In the genomic region with DNA sequence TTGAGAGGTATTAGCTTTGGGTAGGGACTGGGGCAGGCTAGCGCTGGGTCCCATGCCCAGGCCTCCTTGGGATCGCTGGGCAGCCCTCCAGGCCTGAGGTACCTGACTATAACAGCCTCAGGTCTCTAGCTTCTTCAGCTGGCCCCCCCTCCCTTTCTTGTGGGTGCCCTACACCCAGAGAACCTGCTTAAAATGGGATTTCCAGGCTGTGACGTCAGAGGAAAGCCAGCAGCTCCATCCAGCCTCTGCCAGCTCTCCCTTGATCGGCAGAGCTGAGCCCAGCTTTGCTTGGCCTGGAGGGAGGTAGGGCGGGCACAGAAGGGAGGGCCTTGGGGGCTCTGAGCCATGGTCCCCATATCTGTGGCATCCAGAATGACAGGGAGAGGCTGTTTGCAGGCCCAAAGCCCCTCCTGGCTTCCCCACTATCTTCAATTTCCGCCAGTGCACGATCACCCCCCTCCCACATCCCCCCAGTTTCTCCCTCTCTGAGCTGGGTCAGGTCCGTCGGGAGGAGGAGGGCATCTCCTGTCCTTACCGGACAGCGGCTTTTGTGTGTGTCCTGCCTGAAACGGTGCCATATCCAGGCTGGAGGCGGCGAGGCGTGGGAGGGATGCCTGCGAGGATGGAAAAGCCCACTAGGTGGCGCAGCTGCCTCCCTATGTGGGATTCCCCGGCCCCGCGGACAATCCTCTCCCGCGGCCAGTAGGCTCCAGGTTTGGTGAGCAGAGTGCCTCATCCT, we compare ENCODE assay signal across 9 cellular contexts. TPM values are rescaled to one million over a fixed set of nuclear protein-coding genes. Genes with fewer than 3 reads are reported as not detected.
DNase-seq lines count a peak whose midpoint lies in the region; ATAC-seq and TF ChIP-seq lines count a peak whose summit lies in the region.
"Had no signal": no experiment of that assay in that cellular context is flagged by ENCODE, and none has a peak within 500 bp of the region (broad histone marks: within the 10 kb centered on the region; RNA-seq: fewer than 3 reads in every experiment).

No MANE protein-coding gene starts in this region.

- no peaks in the 10 kb centered on the region for H3K9me3 ChIP-seq in neural progenitor cell (ENCODE audit: low read depth)
- no peaks in the 10 kb centered on the region for H3K9me3 ChIP-seq in stomach

- H3K4me3 ChIP-seq in neural progenitor cell (no peak overlapping the region), stomach (no peak overlapping the region)

- no peaks in the 10 kb centered on the region for H3F3A ChIP-seq in neural progenitor cell (ENCODE audit: low read depth)

- peak; percentile 74 for ATAC-seq in GM19395 (IDR thresholded peaks at IDR 0.05; ENCODE audit: unreplicated experiment)

- H2AFZ ChIP-seq in neural progenitor cell (replicated peaks), result peak overlapping the region; percentile 58

- peak; percentile 96 for TF ChIP-seq CTCF in C4-2B (conservative IDR thresholded peaks at IDR 0.05)
- TF ChIP-seq CTCF in RWPE1 (conservative IDR thresholded peaks at IDR 0.05; ENCODE audit: low read depth), result peak; percentile 98
- peak; percentile 93 for TF ChIP-seq CTCF in neural progenitor cell (IDR thresholded peaks at IDR 0.05)
- TF ChIP-seq CTCF in stomach (IDR thresholded peaks at IDR 0.05), result peak in 5 of 7 experiments; percentile 92 to 97 (median 96)

- POLR2A ChIA-PET in RWPE1 (lab: Yijun Ruan, JAX; ENCODE audit: low non-redundant PET), result interaction anchor here (0.5 kb wide), 1 partner anchor 13 kb away, joined by 8 read pairs; no protein-coding TSS in a partner anchor

- no peaks in the 10 kb centered on the region for H4K20me1 ChIP-seq in neural progenitor cell (ENCODE audit: low read depth)

- no peaks in the 10 kb centered on the region for H3K36me3 Mint-ChIP-seq in neural progenitor cell

- H3K4me1 ChIP-seq in neural progenitor cell (peaks cover 18% of the 10 kb centered on the region), stomach (peaks cover 3 to 11% (median 9%) of the 10 kb centered on the region in 4 donors)

- H3K27ac Mint-ChIP-seq in neural progenitor cell, result peak overlapping the region; percentile 97
- H3K27ac Mint-ChIP-seq: T-helper 1 cell treated with Interleukin-12 subunit alpha and Interleukin-12 subunit beta and Interleukin-4 antibody, amounts not matched to agents 30 μg/mL and 1 μg/mL, for 36 hours had no signal

- no peak for TF ChIP-seq EP300 in stomach (IDR thresholded peaks at IDR 0.05)

- peak overlapping the region; percentile 72 for H3K4me3 Mint-ChIP-seq in neural progenitor cell
- H3K4me3 Mint-ChIP-seq: T-helper 1 cell treated with Interleukin-12 subunit alpha and Interleukin-12 subunit beta and Interleukin-4 antibody, amounts not matched to agents 30 μg/mL and 1 μg/mL, for 36 hours had no signal

- no peak for TF ChIP-seq POLR2A in stomach (IDR thresholded peaks at IDR 0.05)

- no peaks in the 10 kb centered on the region for H3K9me3 Mint-ChIP-seq in neural progenitor cell
- H3K9me3 Mint-ChIP-seq: T-helper 1 cell treated with Interleukin-12 subunit alpha and Interleukin-12 subunit beta and Interleukin-4 antibody, amounts not matched to agents 30 μg/mL and 1 μg/mL, for 36 hours had no signal

- H3K79me2 ChIP-seq in neural progenitor cell (ENCODE audit: low read depth), result no peaks in the 10 kb centered on the region

- H3K9ac ChIP-seq in neural progenitor cell, result no peak overlapping the region

- H3K4me1 Mint-ChIP-seq in neural progenitor cell, result peaks cover 25% of the 10 kb centered on the region

- peak overlapping the region; percentile 36 for H3K4me2 ChIP-seq in neural progenitor cell

- H3K27ac ChIP-seq in C4-2B (peak overlapping the region; percentile 7; the same call in 1 of the 2 replicates), RWPE1 (peak overlapping the region; percentile 40), neural progenitor cell (no peak overlapping the region), stomach (peak overlapping the region in 1 of 5 donors; percentile 38)

- 15 to 35% (median 17%) methylated on average over 7 to 22 of the region's 22 CpGs for WGBS in stomach, 5 donors

- H3K36me3 ChIP-seq in neural progenitor cell (no peaks in the 10 kb centered on the region), stomach (no peaks in the 10 kb centered on the region)

- CTCF ChIA-PET in RWPE1 (lab: Yijun Ruan, JAX), result interaction anchor here (0.5 to 3.0 kb wide), 26 partner anchors 9 to 340 kb away, joined by 3 to 41 read pairs (median 4); a partner anchor contains a TSS

- DNase-seq in KBM-7 (peak; percentile 91), RWPE1 (ENCODE audit: low spot score) (peak; percentile 98), fibroblast of peridontal ligament (ENCODE audit: extremely low read depth) (peak; percentile 76), neural progenitor cell (ENCODE audit: low spot score) (peak; percentile 94), stomach (peak; percentile 94)
- DNase-seq in activated T-helper 9 cell treated with anti-CD3 and anti-CD28 coated beads, Interleukin-2, amount 50 U/mL, for 16 hours (ENCODE audit: low read depth), result peak; percentile 71

- in situ Hi-C loops in KBM-7 (cut with MboI; ENCODE audit: low pct_unique_long_range_greater_than_20kb, low sequenced_read_pairs), result no loop called here

- intact Hi-C loops in stomach (cut with DNase I; ENCODE audit: low total_unique reads), result loop anchor here (5.0 kb wide), 1 partner anchor 53 kb away; no protein-coding TSS in a partner anchor

- H3K27me3 ChIP-seq in neural progenitor cell, result no peaks in the 10 kb centered on the region
- H3K27me3 ChIP-seq in stomach, result no peaks in the 10 kb centered on the region

- peaks cover 5% of the 10 kb centered on the region for H3K27me3 Mint-ChIP-seq in neural progenitor cell (ENCODE audit: insufficient read depth, low read depth)

RNA-seq across cellular contexts. Expression of a gene that starts 10.8 kb away (rescaled TPM):
- total RNA-seq in neural progenitor cell (ENCODE audit: low replicate concordance) (17.4 and 56.3 TPM in 2 replicates), stomach (10 to 100 TPM in 1 of 5 donors, 1 to 10 TPM in 2, not detected in 2; 4.5 to 73.3 (median 7.7) TPM)
- 1 to 10 TPM; 2.1 to 5.8 (median 3.1) TPM for polyA plus RNA-seq in stomach

RNA-seq across cellular contexts. Expression of a gene that starts 15.6 kb away (rescaled TPM):
- total RNA-seq in neural progenitor cell (ENCODE audit: low replicate concordance), result 25.1 and 31.3 TPM in 2 replicates
- 10 to 100 TPM in 4 of 5 donors, 1 to 10 TPM in 1; 7.7 to 83.9 (median 48.1) TPM for total RNA-seq in stomach
- polyA plus RNA-seq in stomach, result 10 to 100 TPM; 17.0 to 45.4 (median 30.2) TPM
